Comparison of ENCODE assay signal across 1 cellular context in genomic region chr15:81216411-81216810, GRCh38.
TF ChIP-seq lines count a peak whose summit lies in the region.

No MANE protein-coding gene starts in this region.

TF ChIP-seq in H1, 55 proteins besides CTCF, POLR2A, EP300 and RAD21:
- TF ChIP-seq KDM5A (IDR thresholded peaks at IDR 0.05; ENCODE audit: low read length) (no peak), POU5F1 (IDR thresholded peaks at IDR 0.05; ENCODE audit: low read depth, low read length) (no peak), EGR1 (IDR thresholded peaks at IDR 0.05; ENCODE audit: borderline replicate concordance, low read depth, low read length) (no peak), SIRT6 (IDR thresholded peaks at IDR 0.05; ENCODE audit: low read length) (no peak), HDAC2 (IDR thresholded peaks at IDR 0.05; ENCODE audit: borderline replicate concordance in 1 of 2, low read depth in 2 of 2, low read length in 2 of 2) (no peak), SRF (IDR thresholded peaks at IDR 0.05; ENCODE audit: low read depth, low read length) (no peak), ATF3 (IDR thresholded peaks at IDR 0.05; ENCODE audit: insufficient read depth, low read depth, low read length) (no peak), BACH1 (IDR thresholded peaks at IDR 0.05; ENCODE audit: low read length) (no peak), RXRA (IDR thresholded peaks at IDR 0.05; ENCODE audit: insufficient read depth, low read depth, low read length) (no peak), YY1 (IDR thresholded peaks at IDR 0.05; ENCODE audit: low read depth, low read length) (peak; percentile 93), USF2 (IDR thresholded peaks at IDR 0.05; ENCODE audit: low read length) (no peak), ATF2 (IDR thresholded peaks at IDR 0.05; ENCODE audit: low read length) (no peak), RNF2 (IDR thresholded peaks at IDR 0.05; ENCODE audit: borderline replicate concordance, low read depth, low read length, missing control alignments, poor library complexity, severe bottlenecking) (no peak), TCF12 (IDR thresholded peaks at IDR 0.05; ENCODE audit: low read depth, low read length) (peak; percentile 78; the same call in 1 of the 2 replicates), TAF1 (IDR thresholded peaks at IDR 0.05; ENCODE audit: low read depth, low read length) (0 out of 2 replicates have a peak, but pooled peaks have one; percentile 40), SIN3A (conservative IDR thresholded peaks at IDR 0.05 in 1 of 2, IDR thresholded peaks at IDR 0.05 in 1 of 2; ENCODE audit: low read depth in 1 of 2, low read length in 2 of 2) (0 out of 4 replicates have a peak, but pooled peaks of 1 of the 2 experiments have one; percentile 34), TEAD4 (IDR thresholded peaks at IDR 0.05; ENCODE audit: low read depth, low read length) (peak; percentile 66), KDM1A (IDR thresholded peaks at IDR 0.05; ENCODE audit: borderline replicate concordance, low read length) (no peak), TBP (IDR thresholded peaks at IDR 0.05; ENCODE audit: low read depth, low read length) (no peak), CTBP2 (IDR thresholded peaks at IDR 0.05; ENCODE audit: borderline replicate concordance, insufficient read depth, insufficient read length, low read length) (no peak)
